8 cellular contexts compared by ENCODE assay signal in genomic region chr20:54680872-54681297, GRCh38.
DNase-seq lines count a peak whose midpoint lies in the region; ATAC-seq and TF ChIP-seq lines count a peak whose summit lies in the region.

No MANE protein-coding gene starts in this region.

- in situ Hi-C loops in transverse colon (cut with MboI; ENCODE audit: low pct_ligation_motif_present in 1 of 4, low pct_unique_long_range_greater_than_20kb in 1 of 4, low sequenced_read_pairs in 3 of 4): no loop called here

- no peak for TF ChIP-seq POLR2A in transverse colon (IDR thresholded peaks at IDR 0.05)

- peak; percentile 38 for DNase-seq in A172 (ENCODE audit: low spot score)
- DNase-seq in EH (ENCODE audit: low read depth): peak; percentile 39
- DNase-seq in NCI-H1048 (lab: John Stamatoyannopoulos, UW): peak; percentile 24
- peak; percentile 3 for DNase-seq in activated naive CD8-positive, alpha-beta T cell treated with anti-CD3 and anti-CD28 coated beads, Interleukin-2, amount 50 U/mL, for 24 hours
- DNase-seq in iPS-NIHi11 (ENCODE audit: low spot score): peak; percentile 30
- DNase-seq in transverse colon: peak; percentile 8
- no peak for DNase-seq in HCEC 1CT

- no peak overlapping the region for H3K4me3 ChIP-seq in transverse colon

- H3K4me1 ChIP-seq in transverse colon: peaks cover 0 to 14% (median 6%) of the 10 kb centered on the region in 4 donors

- TF ChIP-seq CTCF in transverse colon (IDR thresholded peaks at IDR 0.05): peak; percentile 37 to 61 (median 52)

- H3K27me3 Mint-ChIP-seq in activated naive CD8-positive, alpha-beta T cell treated with anti-CD3 and anti-CD28 coated beads, Interleukin-2, amount 50 U/mL, for 24 hours: peaks cover 24% of the 10 kb centered on the region

- no peaks in the 10 kb centered on the region for H3K36me3 ChIP-seq in transverse colon

- no peak overlapping the region for H3K27ac ChIP-seq in transverse colon

- no peaks in the 10 kb centered on the region for H3K9me3 ChIP-seq in transverse colon

- no peak for ATAC-seq in activated naive CD8-positive, alpha-beta T cell treated with anti-CD3 and anti-CD28 coated beads, Interleukin-2, amount 50 U/mL, for 24 hours
- ATAC-seq in esophagus mucosa: no peak

- H3K9me3 Mint-ChIP-seq in activated naive CD8-positive, alpha-beta T cell treated with anti-CD3 and anti-CD28 coated beads, Interleukin-2, amount 50 U/mL, for 24 hours: no peaks in the 10 kb centered on the region

- H3K27me3 ChIP-seq in transverse colon: peaks cover 5% of the 10 kb centered on the region

- WGBS in transverse colon (ENCODE audit: low coverage in 1 of 2), 2 donors: 6 to 10% methylated on average over 12 of the region's 12 CpGs

- no peak for TF ChIP-seq EP300 in transverse colon (IDR thresholded peaks at IDR 0.05; ENCODE audit: low read depth)

- no peak overlapping the region for H3K27ac Mint-ChIP-seq in activated naive CD8-positive, alpha-beta T cell treated with anti-CD3 and anti-CD28 coated beads, Interleukin-2, amount 50 U/mL, for 24 hours

- H3K36me3 Mint-ChIP-seq in activated naive CD8-positive, alpha-beta T cell treated with anti-CD3 and anti-CD28 coated beads, Interleukin-2, amount 50 U/mL, for 24 hours (ENCODE audit: low read depth): no peaks in the 10 kb centered on the region

- no peak overlapping the region for H3K4me3 Mint-ChIP-seq in activated naive CD8-positive, alpha-beta T cell treated with anti-CD3 and anti-CD28 coated beads, Interleukin-2, amount 50 U/mL, for 24 hours

- H3K4me1 Mint-ChIP-seq in activated naive CD8-positive, alpha-beta T cell treated with anti-CD3 and anti-CD28 coated beads, Interleukin-2, amount 50 U/mL, for 24 hours: no peaks in the 10 kb centered on the region

- intact Hi-C loops in transverse colon (cut with DNase I; ENCODE audit: low total_unique reads): no loop called here
